ENCODE assay signal across 24 cellular contexts in the genomic region with DNA sequence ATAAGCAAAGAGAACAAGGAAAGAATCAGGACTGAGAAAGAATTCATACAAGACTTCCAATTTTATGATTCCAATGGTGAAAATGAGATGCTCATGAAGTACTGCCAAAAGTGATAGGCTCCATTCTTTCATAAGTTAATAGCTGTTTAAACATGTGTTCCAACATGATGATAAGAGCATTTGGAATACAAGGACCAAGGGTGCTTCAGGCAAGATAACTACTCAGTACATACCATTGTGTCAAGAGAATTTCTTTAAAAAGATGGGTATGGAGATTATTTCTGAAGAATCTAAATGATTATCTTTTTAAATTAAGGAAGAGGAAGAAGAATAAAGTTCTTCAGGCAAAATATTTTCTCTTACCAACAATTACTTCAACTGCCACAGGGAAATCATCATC.
"Had no signal": no experiment of that assay in that cellular context is flagged by ENCODE, and none has a peak within 500 bp of the region (broad histone marks: within the 10 kb centered on the region; RNA-seq: fewer than 3 reads in every experiment).

No MANE protein-coding gene starts in this region.

- H3K4me3 Mint-ChIP-seq: activated CD4-positive, alpha-beta memory T cell treated with anti-CD3 and anti-CD28 coated beads for 36 hours; activated naive CD4-positive, alpha-beta T cell treated with anti-CD3 and anti-CD28 coated beads, Interleukin-2, amount 10 ng/mL, durations not matched to agents 7 days and 5 days; activated naive CD8-positive, alpha-beta T cell; activated T-helper 1 cell treated with anti-CD3 and anti-CD28 coated beads, Interleukin-12 subunit alpha, Interleukin-12 subunit beta, Interleukin-2, Interleukin-4 antibody, amounts not matched to agents 30 ng/mL and 10 ng/mL and 1 ng/mL, durations not matched to agents 14 hours and 24 hours and 36 hours; brain; WTC11 had no signal

- ATAC-seq: gastroesophageal sphincter, WTC11 had no signal

- H3K27me3 Mint-ChIP-seq: activated CD4-positive, alpha-beta memory T cell treated with anti-CD3 and anti-CD28 coated beads for 36 hours; activated naive CD4-positive, alpha-beta T cell treated with anti-CD3 and anti-CD28 coated beads, Interleukin-2, amount 10 ng/mL, durations not matched to agents 7 days and 5 days; activated naive CD8-positive, alpha-beta T cell; brain had no signal

- DNase-seq: activated CD4-positive, alpha-beta memory T cell treated with anti-CD3 and anti-CD28 coated beads for 36 hours; activated CD4-positive, alpha-beta T cell treated with anti-CD3 and anti-CD28 coated beads for 1 hour; activated CD4-positive, alpha-beta T cell treated with anti-CD3 and anti-CD28 coated beads for 4 hours; activated CD4-positive, alpha-beta T cell treated with anti-CD3 and anti-CD28 coated beads, Interleukin-2, amount 50 U/mL, for 1 hour; activated CD8-positive, alpha-beta memory T cell treated with anti-CD3 and anti-CD28 coated beads for 24 hours; activated effector memory CD4-positive, alpha-beta T cell treated with anti-CD3 and anti-CD28 coated beads, Interleukin-2, amount 50 U/mL, for 16 hours; activated naive CD4-positive, alpha-beta T cell treated with anti-CD3 and anti-CD28 coated beads, Interleukin-2, amount 10 ng/mL, durations not matched to agents 7 days and 5 days; activated T-cell treated with anti-CD3 and anti-CD28 coated beads, Interleukin-2, amount 50 U/mL, for 1 hour; activated T-cell treated with anti-CD3 and anti-CD28 coated beads, Interleukin-2, amount 50 U/mL, for 48 hours; central memory CD4-positive, alpha-beta T cell; cerebellar nuclear complex; colonic mucosa; effector CD8-positive, alpha-beta T cell; esophagus squamous epithelium; foreskin melanocyte; heart right ventricle; T-helper 1 cell; T-helper 2 cell had no signal

- H3K4me1 Mint-ChIP-seq: activated naive CD4-positive, alpha-beta T cell treated with anti-CD3 and anti-CD28 coated beads, Interleukin-2, amount 10 ng/mL, durations not matched to agents 7 days and 5 days had no signal

- H3K9me3 Mint-ChIP-seq: activated CD4-positive, alpha-beta memory T cell treated with anti-CD3 and anti-CD28 coated beads for 36 hours; activated naive CD4-positive, alpha-beta T cell treated with anti-CD3 and anti-CD28 coated beads, Interleukin-2, amount 10 ng/mL, durations not matched to agents 7 days and 5 days; activated T-helper 1 cell treated with anti-CD3 and anti-CD28 coated beads, Interleukin-12 subunit alpha, Interleukin-12 subunit beta, Interleukin-2, Interleukin-4 antibody, amounts not matched to agents 30 ng/mL and 10 ng/mL and 1 ng/mL, durations not matched to agents 14 hours and 24 hours and 36 hours; activated T-helper 2 cell treated with anti-CD3 and anti-CD28 coated beads, Interferon-gamma antibody, Interleukin-2, Interleukin-4, amounts not matched to agents 10 μg/mL and 5 μg/mL and 100 μg/mL, durations not matched to agents 14 hours and 24 hours and 36 hours; brain; WTC11 had no signal

- H3K27ac Mint-ChIP-seq: activated CD4-positive, alpha-beta memory T cell treated with anti-CD3 and anti-CD28 coated beads for 36 hours; activated naive CD4-positive, alpha-beta T cell treated with anti-CD3 and anti-CD28 coated beads, Interleukin-2, amount 10 ng/mL, durations not matched to agents 7 days and 5 days; activated T-helper 1 cell treated with anti-CD3 and anti-CD28 coated beads, Interleukin-12 subunit alpha, Interleukin-12 subunit beta, Interleukin-2, Interleukin-4 antibody, amounts not matched to agents 30 ng/mL and 10 ng/mL and 1 ng/mL, durations not matched to agents 14 hours and 24 hours and 36 hours; activated T-helper 2 cell treated with anti-CD3 and anti-CD28 coated beads, Interferon-gamma antibody, Interleukin-2, Interleukin-4, amounts not matched to agents 10 μg/mL and 5 μg/mL and 100 μg/mL, durations not matched to agents 14 hours and 24 hours and 36 hours; brain; WTC11 had no signal
